In genomic region chr6:157235600-157236039, GRCh38 we compare ENCODE assay signal across 8 cellular contexts.
DNase-seq lines count a peak whose midpoint lies in the region; ATAC-seq and TF ChIP-seq lines count a peak whose summit lies in the region.

No MANE protein-coding gene starts in this region.

- no peak overlapping the region for H2BK5ac ChIP-seq in mesendoderm (ENCODE audit: low read length)

- ATAC-seq in stimulated activated effector memory CD8-positive, alpha-beta T cell treated with anti-CD3 and anti-CD28 coated beads, Interleukin-12 subunit alpha, Interleukin-12 subunit beta, amount 100 ng/mL, for 72 hours, result peak; percentile 81
- ATAC-seq in HG03139 (IDR thresholded peaks at IDR 0.05; ENCODE audit: unreplicated experiment), result no peak

- H3K23ac ChIP-seq in mesendoderm (ENCODE audit: low read length), result no peak overlapping the region

- peak overlapping the region; percentile 92 for H3K27ac Mint-ChIP-seq in stimulated activated effector memory CD8-positive, alpha-beta T cell treated with anti-CD3 and anti-CD28 coated beads, Interleukin-12 subunit alpha, Interleukin-12 subunit beta, amount 100 ng/mL, for 72 hours

- peak overlapping the region; percentile 5 for H3K9ac ChIP-seq in HUES6 (ENCODE audit: low read length)
- H3K9ac ChIP-seq in mesendoderm (ENCODE audit: low read length), result peak overlapping the region; percentile 40

- peaks cover 28% of the 10 kb centered on the region for H3K4me1 Mint-ChIP-seq in stimulated activated effector memory CD8-positive, alpha-beta T cell treated with anti-CD3 and anti-CD28 coated beads, Interleukin-12 subunit alpha, Interleukin-12 subunit beta, amount 100 ng/mL, for 72 hours

- H3K27ac ChIP-seq in DOHH2 (ENCODE audit: low read depth, low read length), result no peak overlapping the region
- H3K27ac ChIP-seq in HUES6 (ENCODE audit: low read depth, low read length), result no peak overlapping the region
- no peak overlapping the region for H3K27ac ChIP-seq in mesendoderm (ENCODE audit: low read depth, low read length)

- no peak overlapping the region for H3K4ac ChIP-seq in mesendoderm (ENCODE audit: low read depth, low read length)

- H3K36me3 Mint-ChIP-seq in stimulated activated effector memory CD8-positive, alpha-beta T cell treated with anti-CD3 and anti-CD28 coated beads, Interleukin-12 subunit alpha, Interleukin-12 subunit beta, amount 100 ng/mL, for 72 hours, result peaks cover 8% of the 10 kb centered on the region

- TF ChIP-seq CTCF in DOHH2 (IDR thresholded peaks at IDR 0.05; ENCODE audit: low read depth, low read length, poor library complexity, severe bottlenecking), result peak; percentile 47

- no peak for TF ChIP-seq POLR2A in erythroblast (IDR thresholded peaks at IDR 0.05; ENCODE audit: low read length)

- no peak overlapping the region for H2BK120ac ChIP-seq in mesendoderm (ENCODE audit: low read depth, low read length)

- H3K9me3 ChIP-seq in DOHH2 (ENCODE audit: control insufficient read depth, insufficient read depth, low read length) (no peaks in the 10 kb centered on the region), HUES6 (ENCODE audit: control insufficient read depth, insufficient read depth, low read depth, low read length) (no peaks in the 10 kb centered on the region)

- no peak overlapping the region for H4K8ac ChIP-seq in mesendoderm (ENCODE audit: low read depth, low read length)

- peak overlapping the region; percentile 97 for H3K4me3 Mint-ChIP-seq in stimulated activated effector memory CD8-positive, alpha-beta T cell treated with anti-CD3 and anti-CD28 coated beads, Interleukin-12 subunit alpha, Interleukin-12 subunit beta, amount 100 ng/mL, for 72 hours

- H3K4me1 ChIP-seq in DOHH2 (ENCODE audit: control insufficient read depth, low read length) (no peaks in the 10 kb centered on the region), HUES6 (ENCODE audit: control insufficient read depth, insufficient read depth, low read length) (peaks cover 21% of the 10 kb centered on the region), mesendoderm (ENCODE audit: control insufficient read depth, low read depth, low read length) (no peaks in the 10 kb centered on the region)

- H3K4me3 ChIP-seq in DOHH2 (ENCODE audit: low read length) (no peak overlapping the region), HUES6 (ENCODE audit: low read depth, low read length) (peak overlapping the region; percentile 80), mesendoderm (ENCODE audit: low read length) (peak overlapping the region; percentile 39)

- WGBS in mesendoderm (ENCODE audit: extremely low coverage, insufficient coverage, low lambda C conversion rate), result no CpG with 5 or more reads among the region's 28 CpGs

- H3K9me3 Mint-ChIP-seq in stimulated activated effector memory CD8-positive, alpha-beta T cell treated with anti-CD3 and anti-CD28 coated beads, Interleukin-12 subunit alpha, Interleukin-12 subunit beta, amount 100 ng/mL, for 72 hours, result peaks cover 4% of the 10 kb centered on the region

- no peaks in the 10 kb centered on the region for H3K9me2 ChIP-seq in DOHH2 (replicated peaks; ENCODE audit: control insufficient read depth, low read length)

- H2BK15ac ChIP-seq in mesendoderm (replicated peaks; ENCODE audit: low read depth), result no peak overlapping the region

- H3K27me3 ChIP-seq in DOHH2 (ENCODE audit: control insufficient read depth, low read length) (peaks cover 33% of the 10 kb centered on the region), HUES6 (ENCODE audit: control insufficient read depth, insufficient read depth, low read length) (peaks cover 76% of the 10 kb centered on the region), mesendoderm (ENCODE audit: insufficient read depth, low read length, poor library complexity) (peaks cover 15% of the 10 kb centered on the region)

- H3F3A ChIP-seq in DOHH2 (ENCODE audit: control insufficient read depth, insufficient read depth), result no peaks in the 10 kb centered on the region

- H3K18ac ChIP-seq in mesendoderm (ENCODE audit: low read length), result no peak overlapping the region

- no peaks in the 10 kb centered on the region for H3K79me2 ChIP-seq in DOHH2 (ENCODE audit: control insufficient read depth, low read length)
- H3K79me2 ChIP-seq in mesendoderm (ENCODE audit: control insufficient read depth, insufficient read depth, low read length), result no peaks in the 10 kb centered on the region

- H4K5ac ChIP-seq in mesendoderm (ENCODE audit: low read length), result no peak overlapping the region

- H2AK5ac ChIP-seq in mesendoderm (ENCODE audit: low read length), result no peak overlapping the region

- H3K56ac ChIP-seq in mesendoderm (ENCODE audit: low read length), result peak overlapping the region; percentile 62

- H3K36me3 ChIP-seq in DOHH2 (ENCODE audit: control insufficient read depth, low read length) (no peaks in the 10 kb centered on the region), HUES6 (ENCODE audit: control insufficient read depth, insufficient read depth, low read length) (no peaks in the 10 kb centered on the region), mesendoderm (ENCODE audit: control insufficient read depth, insufficient read depth, low read length) (no peaks in the 10 kb centered on the region)

- peak overlapping the region; percentile 16; the same call in 1 of the 2 replicates for H3K4me2 ChIP-seq in DOHH2 (ENCODE audit: low read length)
- H3K4me2 ChIP-seq in mesendoderm (ENCODE audit: low read length), result peak overlapping the region; percentile 98

- no peaks in the 10 kb centered on the region for H4K20me1 ChIP-seq in DOHH2 (ENCODE audit: control insufficient read depth, insufficient read depth, low read depth, low read length)

- DNase-seq in activated T-cell treated with anti-CD3 and anti-CD28 coated beads for 24 hours (ENCODE audit: low read depth), result peak; percentile 19
- peak; percentile 50 to 57 for DNase-seq in erythroblast (lab: John Stamatoyannopoulos, UW)
- DNase-seq in mesendoderm, result peak; percentile 80
- peak; percentile 13 to 64 for DNase-seq in stimulated activated effector memory CD8-positive, alpha-beta T cell treated with anti-CD3 and anti-CD28 coated beads, Interleukin-12 subunit alpha, Interleukin-12 subunit beta, amount 100 ng/mL, for 72 hours (ENCODE audit: low spot score in 2 of 2)
- no peak for DNase-seq in NCI-H146 (lab: John Stamatoyannopoulos, UW)

- H3K79me1 ChIP-seq in mesendoderm (ENCODE audit: low read length), result no peaks in the 10 kb centered on the region
